ENCODE assay signal across 1 cellular context in the genomic region with DNA sequence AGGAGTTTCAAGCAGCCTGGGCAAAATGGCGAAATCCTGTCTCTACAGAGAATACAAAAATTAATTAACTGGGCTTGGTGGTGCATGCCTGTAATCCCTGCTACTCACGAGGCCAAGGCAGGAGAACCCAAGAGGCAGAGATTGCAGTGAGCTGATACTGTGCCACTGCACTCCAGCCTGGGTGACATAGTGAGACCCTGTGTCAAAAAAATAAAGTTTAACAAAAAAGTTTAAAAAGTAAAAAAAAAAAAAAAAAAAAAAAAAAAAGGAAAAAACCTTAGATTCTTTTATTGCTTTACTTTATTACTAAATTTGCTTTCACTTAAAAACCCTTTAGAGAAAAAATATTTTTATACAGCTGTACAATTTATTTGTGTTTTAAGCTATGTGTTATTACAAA.
TF ChIP-seq lines count a peak whose summit lies in the region.

No MANE protein-coding gene starts in this region.

TF ChIP-seq in HEK293, 187 proteins besides CTCF, POLR2A, EP300 and RAD21 (continued from another document):
- TF ChIP-seq, protein P1, sequence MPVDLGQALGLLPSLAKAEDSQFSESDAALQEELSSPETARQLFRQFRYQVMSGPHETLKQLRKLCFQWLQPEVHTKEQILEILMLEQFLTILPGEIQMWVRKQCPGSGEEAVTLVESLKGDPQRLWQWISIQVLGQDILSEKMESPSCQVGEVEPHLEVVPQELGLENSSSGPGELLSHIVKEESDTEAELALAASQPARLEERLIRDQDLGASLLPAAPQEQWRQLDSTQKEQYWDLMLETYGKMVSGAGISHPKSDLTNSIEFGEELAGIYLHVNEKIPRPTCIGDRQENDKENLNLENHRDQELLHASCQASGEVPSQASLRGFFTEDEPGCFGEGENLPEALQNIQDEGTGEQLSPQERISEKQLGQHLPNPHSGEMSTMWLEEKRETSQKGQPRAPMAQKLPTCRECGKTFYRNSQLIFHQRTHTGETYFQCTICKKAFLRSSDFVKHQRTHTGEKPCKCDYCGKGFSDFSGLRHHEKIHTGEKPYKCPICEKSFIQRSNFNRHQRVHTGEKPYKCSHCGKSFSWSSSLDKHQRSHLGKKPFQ (tag by site-specific recombination; IDR thresholded peaks at IDR 0.05) = no peak
- TF ChIP-seq ZFHX2 (tag by site-specific recombination; conservative IDR thresholded peaks at IDR 0.05) = no peak
